8 cellular contexts compared by ENCODE assay signal in genomic region chr14:100142073-100143040, GRCh38. TPM values are rescaled to one million over a fixed set of nuclear protein-coding genes. Genes with fewer than 3 reads are reported as not detected.
DNase-seq lines count a peak whose midpoint lies in the region; ATAC-seq and TF ChIP-seq lines count a peak whose summit lies in the region.
"Had no signal": no experiment of that assay in that cellular context is flagged by ENCODE, and none has a peak within 500 bp of the region (broad histone marks: within the 10 kb centered on the region; RNA-seq: fewer than 3 reads in every experiment).

No MANE protein-coding gene starts in this region.

- TF ChIP-seq RAD21 in Ishikawa (IDR thresholded peaks at IDR 0.05; ENCODE audit: low read depth), result no peak

- H3K27me3 Mint-ChIP-seq in activated naive CD8-positive, alpha-beta T cell treated with anti-CD3 and anti-CD28 coated beads, Interleukin-2, amount 10 ng/mL, durations not matched to agents 7 days and 5 days, result no peaks in the 10 kb centered on the region
- H3K27me3 Mint-ChIP-seq in stimulated activated naive B cell treated with anti-CD40 and anti-IgM and Interleukin-4, amounts not matched to agents 10 μg/mL and 1 μg/mL and 100 μg/mL, for 72 hours, result no peaks in the 10 kb centered on the region

- no peak for DNase-seq in activated naive CD8-positive, alpha-beta T cell treated with anti-CD3 and anti-CD28 coated beads, Interleukin-2, amount 10 ng/mL, durations not matched to agents 7 days and 5 days
- DNase-seq in islet precursor cell (peak; percentile 68), HuH-7 (ENCODE audit: low spot score) (no peak)
- DNase-seq in stimulated activated naive B cell treated with anti-CD40 and anti-IgM and Interleukin-4, amounts not matched to agents 10 μg/mL and 1 μg/mL and 100 μg/mL, for 72 hours, result no peak
- DNase-seq in activated CD4-positive, alpha-beta T cell treated with anti-CD3 and anti-CD28 coated beads, Interleukin-2, amount 50 U/mL, for 48 hours, result no peak
- DNase-seq: posterior cingulate gyrus had no signal

- ATAC-seq in activated naive CD8-positive, alpha-beta T cell treated with anti-CD3 and anti-CD28 coated beads, Interleukin-2, amount 10 ng/mL, durations not matched to agents 7 days and 5 days (ENCODE audit: low read depth), result no peak
- no peak for ATAC-seq in stimulated activated naive B cell treated with anti-CD40 and anti-IgM and Interleukin-4, amounts not matched to agents 10 μg/mL and 1 μg/mL and 100 μg/mL, for 72 hours (replicated peaks)
- ATAC-seq in GM18868 (IDR thresholded peaks at IDR 0.05; ENCODE audit: unreplicated experiment), result no peak

- no peaks in the 10 kb centered on the region for H3K9me3 Mint-ChIP-seq in activated naive CD8-positive, alpha-beta T cell treated with anti-CD3 and anti-CD28 coated beads, Interleukin-2, amount 10 ng/mL, durations not matched to agents 7 days and 5 days
- H3K9me3 Mint-ChIP-seq in stimulated activated naive B cell treated with anti-CD40 and anti-IgM and Interleukin-4, amounts not matched to agents 10 μg/mL and 1 μg/mL and 100 μg/mL, for 72 hours, result no peaks in the 10 kb centered on the region

- no peak overlapping the region for H3K4me3 Mint-ChIP-seq in activated naive CD8-positive, alpha-beta T cell treated with anti-CD3 and anti-CD28 coated beads, Interleukin-2, amount 10 ng/mL, durations not matched to agents 7 days and 5 days
- H3K4me3 Mint-ChIP-seq in stimulated activated naive B cell treated with anti-CD40 and anti-IgM and Interleukin-4, amounts not matched to agents 10 μg/mL and 1 μg/mL and 100 μg/mL, for 72 hours, result no peak overlapping the region

- TF ChIP-seq EP300 in Ishikawa (IDR thresholded peaks at IDR 0.05; ENCODE audit: borderline replicate concordance), result no peak

- POLR2A ChIA-PET in activated naive CD8-positive, alpha-beta T cell treated with anti-CD3 and anti-CD28 coated beads, Interleukin-2, amount 10 ng/mL, durations not matched to agents 7 days and 5 days (lab: Charles Lee), result interaction anchor here (1.5 kb wide), 1 partner anchor 11 kb away, joined by 4 read pairs; no protein-coding TSS in a partner anchor

- peak overlapping the region; percentile 51 for H3K27ac Mint-ChIP-seq in activated naive CD8-positive, alpha-beta T cell treated with anti-CD3 and anti-CD28 coated beads, Interleukin-2, amount 10 ng/mL, durations not matched to agents 7 days and 5 days
- H3K27ac Mint-ChIP-seq in stimulated activated naive B cell treated with anti-CD40 and anti-IgM and Interleukin-4, amounts not matched to agents 10 μg/mL and 1 μg/mL and 100 μg/mL, for 72 hours, result peak overlapping the region; percentile 14

- peaks cover 5% of the 10 kb centered on the region for H3K36me3 Mint-ChIP-seq in activated naive CD8-positive, alpha-beta T cell treated with anti-CD3 and anti-CD28 coated beads, Interleukin-2, amount 10 ng/mL, durations not matched to agents 7 days and 5 days
- peaks cover 34 to 38% of the 10 kb centered on the region in 2 donors for H3K36me3 Mint-ChIP-seq in stimulated activated naive B cell treated with anti-CD40 and anti-IgM and Interleukin-4, amounts not matched to agents 10 μg/mL and 1 μg/mL and 100 μg/mL, for 72 hours

- H3K4me1 Mint-ChIP-seq in activated naive CD8-positive, alpha-beta T cell treated with anti-CD3 and anti-CD28 coated beads, Interleukin-2, amount 10 ng/mL, durations not matched to agents 7 days and 5 days, result peaks cover 12% of the 10 kb centered on the region
- H3K4me1 Mint-ChIP-seq in stimulated activated naive B cell treated with anti-CD40 and anti-IgM and Interleukin-4, amounts not matched to agents 10 μg/mL and 1 μg/mL and 100 μg/mL, for 72 hours, result peaks cover 23 to 42% of the 10 kb centered on the region in 2 donors

TF ChIP-seq in Ishikawa, 13 proteins besides CTCF, POLR2A, EP300 and RAD21:
- peak; percentile 66 for TF ChIP-seq NFIC (IDR thresholded peaks at IDR 0.05)
- TF ChIP-seq TCF12 (IDR thresholded peaks at IDR 0.05; ENCODE audit: low read depth), result no peak
- no peak for TF ChIP-seq CREB1 (IDR thresholded peaks at IDR 0.05; ENCODE audit: low read depth)
- TF ChIP-seq REST (IDR thresholded peaks at IDR 0.05; ENCODE audit: low read depth), result no peak
- no peak for TF ChIP-seq USF1 (IDR thresholded peaks at IDR 0.05)

RNA-seq across cellular contexts. Expression of gene DEGS2, which starts 17.1 kb away (rescaled TPM):
- total RNA-seq in activated naive CD8-positive, alpha-beta T cell treated with anti-CD3 and anti-CD28 coated beads, Interleukin-2, amount 10 ng/mL, durations not matched to agents 7 days and 5 days, result under 1 TPM; 0.14 to 0.28 TPM
